1 cellular context compared by ENCODE assay signal in the genomic region with DNA sequence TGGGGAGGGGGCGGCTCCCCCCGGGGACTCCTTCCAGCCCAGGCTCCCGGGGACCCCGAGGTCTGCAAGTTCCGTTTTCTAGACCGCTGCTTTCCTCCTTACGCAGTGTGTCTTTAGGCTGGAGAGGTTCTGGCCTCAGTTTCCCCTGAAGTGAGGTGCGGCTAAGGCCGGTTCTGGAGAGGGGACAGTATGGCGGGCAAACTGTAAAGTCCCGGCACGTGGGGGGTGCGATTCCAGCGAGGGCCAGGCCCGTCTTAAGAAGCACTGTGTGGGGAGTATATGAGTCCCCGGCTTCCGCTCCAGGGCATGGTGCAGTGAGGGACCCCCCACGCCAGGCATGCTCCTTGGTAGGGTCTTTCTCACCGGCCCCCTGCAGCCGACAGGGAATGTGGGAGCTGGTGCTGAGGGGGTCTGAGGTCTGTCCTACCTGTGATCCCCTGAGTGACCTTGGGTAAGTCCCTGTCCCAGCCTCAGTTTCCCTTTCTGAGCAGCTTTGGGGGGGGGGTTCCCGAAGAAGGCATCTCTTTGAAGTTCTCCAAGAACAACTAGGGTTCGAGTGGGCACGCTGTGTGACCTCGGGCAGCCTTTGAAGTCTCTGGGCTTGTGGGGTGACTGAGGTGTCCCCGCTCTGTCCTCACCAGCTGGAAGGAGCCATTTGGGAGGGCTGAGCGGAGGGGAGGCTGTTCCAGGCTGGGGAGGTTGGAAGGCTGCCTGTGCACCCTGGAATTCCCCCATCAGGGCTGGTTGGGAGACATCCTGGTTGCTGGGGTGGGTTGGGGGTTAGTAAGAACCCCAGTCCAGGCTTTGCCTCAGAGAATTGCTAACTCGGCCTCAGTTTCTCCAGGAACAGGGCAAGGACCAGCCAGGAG.
TF ChIP-seq lines count a peak whose summit lies in the region.

No MANE protein-coding gene starts in this region.

TF ChIP-seq in H1, 55 proteins besides CTCF, POLR2A, EP300 and RAD21:
- TF ChIP-seq KDM5A (IDR thresholded peaks at IDR 0.05; ENCODE audit: low read length): no peak
- peak; percentile 68 for TF ChIP-seq SUZ12 (IDR thresholded peaks at IDR 0.05; ENCODE audit: low read length)
- TF ChIP-seq TCF12 (IDR thresholded peaks at IDR 0.05; ENCODE audit: low read depth, low read length): no peak
- TF ChIP-seq, protein P1, sequence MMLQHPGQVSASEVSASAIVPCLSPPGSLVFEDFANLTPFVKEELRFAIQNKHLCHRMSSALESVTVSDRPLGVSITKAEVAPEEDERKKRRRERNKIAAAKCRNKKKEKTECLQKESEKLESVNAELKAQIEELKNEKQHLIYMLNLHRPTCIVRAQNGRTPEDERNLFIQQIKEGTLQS (IDR thresholded peaks at IDR 0.05; ENCODE audit: insufficient read depth, low read depth, low read length): no peak
- TF ChIP-seq TBP (IDR thresholded peaks at IDR 0.05; ENCODE audit: low read depth, low read length): no peak
- no peak for TF ChIP-seq CBX8 (IDR thresholded peaks at IDR 0.05; ENCODE audit: borderline replicate concordance, low read depth, low read length)
- TF ChIP-seq, protein P2, sequence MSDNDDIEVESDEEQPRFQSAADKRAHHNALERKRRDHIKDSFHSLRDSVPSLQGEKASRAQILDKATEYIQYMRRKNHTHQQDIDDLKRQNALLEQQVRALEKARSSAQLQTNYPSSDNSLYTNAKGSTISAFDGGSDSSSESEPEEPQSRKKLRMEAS (IDR thresholded peaks at IDR 0.05): 0 out of 2 replicates have a peak, but pooled peaks have one; percentile 45
- TF ChIP-seq, protein P3, sequence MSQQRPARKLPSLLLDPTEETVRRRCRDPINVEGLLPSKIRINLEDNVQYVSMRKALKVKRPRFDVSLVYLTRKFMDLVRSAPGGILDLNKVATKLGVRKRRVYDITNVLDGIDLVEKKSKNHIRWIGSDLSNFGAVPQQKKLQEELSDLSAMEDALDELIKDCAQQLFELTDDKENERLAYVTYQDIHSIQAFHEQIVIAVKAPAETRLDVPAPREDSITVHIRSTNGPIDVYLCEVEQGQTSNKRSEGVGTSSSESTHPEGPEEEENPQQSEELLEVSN (IDR thresholded peaks at IDR 0.05): peak; percentile 51; the same call in 1 of the 2 replicates
- peak; percentile 20 for TF ChIP-seq KDM4A (IDR thresholded peaks at IDR 0.05; ENCODE audit: low read depth, low read length, severe bottlenecking)
- no peak for TF ChIP-seq JUND (IDR thresholded peaks at IDR 0.05; ENCODE audit: low read length)
- no peak for TF ChIP-seq NANOG (IDR thresholded peaks at IDR 0.05; ENCODE audit: insufficient read depth, low read depth, low read length, poor library complexity, severe bottlenecking)
- TF ChIP-seq RXRA (IDR thresholded peaks at IDR 0.05; ENCODE audit: insufficient read depth, low read depth, low read length): no peak
- 0 out of 2 replicates have a peak, but pooled peaks have one; percentile 1 for TF ChIP-seq EGR1 (IDR thresholded peaks at IDR 0.05; ENCODE audit: borderline replicate concordance, low read depth, low read length)
- TF ChIP-seq POLR2AphosphoS5 (IDR thresholded peaks at IDR 0.05; ENCODE audit: low read depth, low read length): no peak
- no peak for TF ChIP-seq RFX5 (IDR thresholded peaks at IDR 0.05; ENCODE audit: borderline replicate concordance, low read depth, low read length)
- TF ChIP-seq EZH2 (IDR thresholded peaks at IDR 0.05; ENCODE audit: low read depth, low read length, severe bottlenecking): peak; percentile 63
- peak; percentile 9 for TF ChIP-seq RNF2 (IDR thresholded peaks at IDR 0.05; ENCODE audit: borderline replicate concordance, low read depth, low read length, missing control alignments, poor library complexity, severe bottlenecking)
- TF ChIP-seq MAFK (IDR thresholded peaks at IDR 0.05; ENCODE audit: low read depth, low read length): no peak
- no peak for TF ChIP-seq CEBPB (IDR thresholded peaks at IDR 0.05; ENCODE audit: low read depth, low read length)
- no peak for TF ChIP-seq HDAC2 (IDR thresholded peaks at IDR 0.05; ENCODE audit: borderline replicate concordance in 1 of 2, low read depth in 2 of 2, low read length in 2 of 2)
